Comparison of ENCODE assay signal across 1 cellular context in the genomic region with DNA sequence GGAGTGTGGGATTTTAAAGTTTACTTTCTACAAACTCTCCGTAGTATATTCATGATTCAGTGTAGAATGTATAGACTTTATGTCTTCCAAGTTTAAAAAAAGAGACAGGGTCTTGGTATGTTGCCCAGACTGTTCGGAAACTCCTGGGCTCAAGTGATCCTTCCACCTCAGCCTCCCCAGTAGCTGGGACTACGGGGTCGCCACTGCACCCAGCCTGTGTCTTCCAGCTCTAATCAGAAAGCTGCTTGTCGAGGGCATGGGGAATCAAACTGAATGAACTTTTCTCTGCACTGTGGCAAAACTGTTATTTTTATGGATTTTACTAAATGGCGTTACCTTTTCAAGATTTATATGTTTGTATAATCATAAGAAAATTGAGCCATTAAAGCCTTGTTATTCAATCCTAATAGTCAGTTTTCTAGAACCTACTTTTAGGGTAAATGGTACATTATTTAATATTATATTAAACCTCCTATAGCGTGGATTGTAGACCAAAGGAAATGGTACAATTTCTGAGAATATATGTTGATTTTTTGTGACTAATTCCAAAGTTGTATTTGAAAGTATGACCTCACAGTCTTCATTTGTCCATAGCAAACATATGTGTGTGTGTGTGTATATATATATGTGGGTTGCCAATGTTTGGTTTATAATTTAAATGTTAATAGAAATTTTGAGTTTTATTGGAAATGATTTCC.
TF ChIP-seq lines count a peak whose summit lies in the region.

No MANE protein-coding gene starts in this region.

TF ChIP-seq in H1, 55 proteins besides CTCF, POLR2A, EP300 and RAD21:
- TF ChIP-seq TCF12 (IDR thresholded peaks at IDR 0.05; ENCODE audit: low read depth, low read length): no peak
- TF ChIP-seq E2F6 (IDR thresholded peaks at IDR 0.05): no peak
- no peak for TF ChIP-seq TBP (IDR thresholded peaks at IDR 0.05; ENCODE audit: low read depth, low read length)
- TF ChIP-seq BACH1 (IDR thresholded peaks at IDR 0.05; ENCODE audit: low read length): no peak
- no peak for TF ChIP-seq JUND (IDR thresholded peaks at IDR 0.05; ENCODE audit: low read length)
- TF ChIP-seq JUN (IDR thresholded peaks at IDR 0.05; ENCODE audit: low read depth, low read length): no peak
- TF ChIP-seq CHD7 (IDR thresholded peaks at IDR 0.05; ENCODE audit: insufficient replicate concordance, low read length): no peak
- TF ChIP-seq RBBP5 (IDR thresholded peaks at IDR 0.05; ENCODE audit: borderline replicate concordance, low read depth, low read length): no peak
- no peak for TF ChIP-seq SUZ12 (IDR thresholded peaks at IDR 0.05; ENCODE audit: low read length)
- no peak for TF ChIP-seq CEBPB (IDR thresholded peaks at IDR 0.05; ENCODE audit: low read depth, low read length)
- no peak for TF ChIP-seq GABPA (IDR thresholded peaks at IDR 0.05; ENCODE audit: borderline replicate concordance, insufficient read depth, low read length)
- no peak for TF ChIP-seq POLR2AphosphoS5 (IDR thresholded peaks at IDR 0.05; ENCODE audit: low read depth, low read length)
- no peak for TF ChIP-seq BCL11A (IDR thresholded peaks at IDR 0.05; ENCODE audit: low read depth in 2 of 2, low read length in 2 of 2)
- TF ChIP-seq KDM5A (IDR thresholded peaks at IDR 0.05; ENCODE audit: low read length): no peak
- TF ChIP-seq, protein P1, sequence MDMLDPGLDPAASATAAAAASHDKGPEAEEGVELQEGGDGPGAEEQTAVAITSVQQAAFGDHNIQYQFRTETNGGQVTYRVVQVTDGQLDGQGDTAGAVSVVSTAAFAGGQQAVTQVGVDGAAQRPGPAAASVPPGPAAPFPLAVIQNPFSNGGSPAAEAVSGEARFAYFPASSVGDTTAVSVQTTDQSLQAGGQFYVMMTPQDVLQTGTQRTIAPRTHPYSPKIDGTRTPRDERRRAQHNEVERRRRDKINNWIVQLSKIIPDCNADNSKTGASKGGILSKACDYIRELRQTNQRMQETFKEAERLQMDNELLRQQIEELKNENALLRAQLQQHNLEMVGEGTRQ (IDR thresholded peaks at IDR 0.05; ENCODE audit: low read length): no peak
- no peak for TF ChIP-seq ZNF274 (IDR thresholded peaks at IDR 0.05; ENCODE audit: borderline replicate concordance, extremely low read depth, low read length)
- no peak for TF ChIP-seq EZH2 (IDR thresholded peaks at IDR 0.05; ENCODE audit: low read depth, low read length, severe bottlenecking)
- TF ChIP-seq, protein P2, sequence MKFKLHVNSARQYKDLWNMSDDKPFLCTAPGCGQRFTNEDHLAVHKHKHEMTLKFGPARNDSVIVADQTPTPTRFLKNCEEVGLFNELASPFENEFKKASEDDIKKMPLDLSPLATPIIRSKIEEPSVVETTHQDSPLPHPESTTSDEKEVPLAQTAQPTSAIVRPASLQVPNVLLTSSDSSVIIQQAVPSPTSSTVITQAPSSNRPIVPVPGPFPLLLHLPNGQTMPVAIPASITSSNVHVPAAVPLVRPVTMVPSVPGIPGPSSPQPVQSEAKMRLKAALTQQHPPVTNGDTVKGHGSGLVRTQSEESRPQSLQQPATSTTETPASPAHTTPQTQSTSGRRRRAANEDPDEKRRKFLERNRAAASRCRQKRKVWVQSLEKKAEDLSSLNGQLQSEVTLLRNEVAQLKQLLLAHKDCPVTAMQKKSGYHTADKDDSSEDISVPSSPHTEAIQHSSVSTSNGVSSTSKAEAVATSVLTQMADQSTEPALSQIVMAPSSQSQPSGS (IDR thresholded peaks at IDR 0.05; ENCODE audit: low read length): no peak
- no peak for TF ChIP-seq RXRA (IDR thresholded peaks at IDR 0.05; ENCODE audit: insufficient read depth, low read depth, low read length)
- no peak for TF ChIP-seq TAF1 (IDR thresholded peaks at IDR 0.05; ENCODE audit: low read depth, low read length)
